ENCODE assay signal across 7 cellular contexts in the genomic region with DNA sequence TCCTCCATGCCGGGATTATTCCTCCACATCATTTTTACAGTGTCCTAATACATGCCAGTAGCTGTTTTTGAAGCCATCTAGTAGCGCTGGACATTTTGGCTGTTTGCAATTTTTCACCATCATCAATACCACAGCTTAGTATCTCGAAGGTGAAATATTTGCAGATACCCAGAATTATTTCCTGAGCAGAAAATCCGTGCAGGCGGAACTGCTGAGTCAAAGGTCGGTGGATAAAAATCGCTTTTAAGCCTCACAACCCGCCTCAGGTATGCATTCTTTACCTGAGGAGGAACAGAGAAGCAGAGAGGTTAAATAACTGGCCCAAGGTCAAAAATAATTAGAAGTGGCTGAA. TPM values are rescaled to one million over a fixed set of nuclear protein-coding genes. Genes with fewer than 3 reads are reported as not detected.
A peak's percentile ranks its signal among the peaks of the same experiment; 100 is the strongest.
DNase-seq lines count a peak whose midpoint lies in the region; FAIRE-seq and TF ChIP-seq lines count a peak whose summit lies in the region.

No MANE protein-coding gene starts in this region.

- TF ChIP-seq POLR2A in H1 (IDR thresholded peaks at IDR 0.05; ENCODE audit: control extremely low read depth in 1 of 2, low read depth in 2 of 2, low read length in 2 of 2): no peak

- peak overlapping the region; percentile 77 for H2BK120ac ChIP-seq in H1 (replicated peaks; ENCODE audit: low read depth, low read length)

- H3K56ac ChIP-seq in H1 (replicated peaks; ENCODE audit: insufficient read length, low read depth, low read length): peak overlapping the region; percentile 94

- H3K9me3 ChIP-seq in H1 (ENCODE audit: insufficient read depth in 2 of 2, low read depth in 1 of 2, low read length in 1 of 2) (no peaks in the 10 kb centered on the region), neutrophil (no peaks in the 10 kb centered on the region)

- WGBS in H1 (ENCODE audit: extremely low coverage in 1 of 2, insufficient coverage in 1 of 2, insufficient read length in 1 of 2, insufficient replicate concordance in 2 of 2, low coverage in 1 of 2, low lambda C conversion rate in 2 of 2, missing lambda C conversion rate in 1 of 2), 2 experiments: 20% methylated on average over 8 of the region's 8 CpGs; no CpG with 5 or more reads in 1 of the 2 experiments

- H4K8ac ChIP-seq in H1 (ENCODE audit: extremely low read depth, insufficient read depth, low read length): peak overlapping the region; percentile 92; the same call in 1 of the 2 replicates

- H3K4ac ChIP-seq in H1 (replicated peaks; ENCODE audit: insufficient read length, low read depth, low read length): peak overlapping the region; percentile 19

- peak overlapping the region; percentile 77; the same call in 1 of the 2 replicates for H3K27ac ChIP-seq in H1 (ENCODE audit: low read depth, low read length)
- H3K27ac ChIP-seq in neutrophil: peak overlapping the region; percentile 84

- peak overlapping the region; percentile 34 for H4K91ac ChIP-seq in H1 (replicated peaks; ENCODE audit: insufficient read length, low read length)

- TF ChIP-seq RAD21 in H1 (IDR thresholded peaks at IDR 0.05 in 1 of 2, conservative IDR thresholded peaks at IDR 0.05 in 1 of 2; ENCODE audit: low read depth in 2 of 2, low read length in 2 of 2): no peak

- no peak overlapping the region for H2AK5ac ChIP-seq in H1 (ENCODE audit: low read depth, low read length)

- no peak overlapping the region for H3K23ac ChIP-seq in H1 (ENCODE audit: insufficient read length)

- peak overlapping the region; percentile 68; the same call in 1 of the 2 replicates for H2BK5ac ChIP-seq in H1 (ENCODE audit: low read depth, low read length)

- H3K4me2 ChIP-seq in H1 (ENCODE audit: insufficient read depth in 1 of 2, low read depth in 2 of 2, low read length in 2 of 2): peak overlapping the region; percentile 85 to 87

- H3K18ac ChIP-seq in H1 (ENCODE audit: extremely low read depth, low read length): peak overlapping the region; percentile 51; the same call in 1 of the 2 replicates

- CTCF ChIA-PET in H1 (lab: Charles Lee; ENCODE audit: partially characterized antibody): interaction anchor here (0.6 kb wide), 1 partner anchor 1469 kb away, joined by 3 read pairs; no protein-coding TSS in a partner anchor
- CTCF ChIA-PET in GM10248 (lab: Yijun Ruan, JAX): no interaction called here

- no peak overlapping the region for H3K14ac ChIP-seq in H1 (ENCODE audit: insufficient read length)

- H3K4me3 ChIP-seq in H1 (ENCODE audit: extremely low read depth in 1 of 4, insufficient read depth in 2 of 4, low read depth in 3 of 4, low read length in 4 of 4) (peak overlapping the region; percentile 59 to 100 (median 99)), neutrophil (ENCODE audit: low read depth in 1 of 2, low read length in 1 of 2) (peak overlapping the region; percentile 76 to 82)

- H2BK20ac ChIP-seq in H1 (ENCODE audit: low read length): peak overlapping the region; percentile 50; the same call in 1 of the 2 replicates

- POLR2A ChIA-PET in H1 (lab: Charles Lee; ENCODE audit: partially characterized antibody) (interaction anchor here (0.6 to 1.1 kb wide), 4 partner anchors 14 to 831 kb away, joined by 3 read pairs; no protein-coding TSS in a partner anchor), GM10248 (lab: Yijun Ruan, JAX) (no interaction called here)

- H3K36me3 ChIP-seq in H1 (ENCODE audit: control insufficient read depth in 2 of 4, insufficient read depth in 4 of 4, low read length in 3 of 4) (peaks cover 0 to 26% (median 4%) of the 10 kb centered on the region in 4 experiments; a peak in 4 of 8 replicates), neutrophil (no peaks in the 10 kb centered on the region)

- no peak overlapping the region for H2BK15ac ChIP-seq in H1 (ENCODE audit: low read length)

- peaks cover 25 to 44% of the 10 kb centered on the region in 2 experiments for H3K79me2 ChIP-seq in H1 (ENCODE audit: control insufficient read depth in 1 of 2, insufficient read depth in 2 of 2, low read length in 2 of 2)

- H3K27me3 ChIP-seq in H1 (replicated peaks in 1 of 4; ENCODE audit: control insufficient read depth in 3 of 4, extremely low read depth in 1 of 4, insufficient read depth in 3 of 4, low read length in 3 of 4) (no peaks in the 10 kb centered on the region), neutrophil (peaks cover 26% of the 10 kb centered on the region)

- H3K9ac ChIP-seq in H1 (replicated peaks in 1 of 4; ENCODE audit: extremely low read depth in 1 of 4, low read depth in 3 of 4, low read length in 3 of 4): peak overlapping the region in 3 of 4 experiments; percentile 65 to 87 (median 71); a peak in 5 of 7 replicates

- H4K5ac ChIP-seq in H1 (ENCODE audit: insufficient read length, low read depth, low read length): peak overlapping the region; percentile 90

- H3K4me1 ChIP-seq in H1 (replicated peaks in 1 of 4; ENCODE audit: control insufficient read depth in 3 of 4, insufficient read depth in 4 of 4, low read length in 3 of 4) (peaks cover 0 to 15% (median 11%) of the 10 kb centered on the region in 4 experiments; a peak in 5 of 7 replicates), neutrophil (ENCODE audit: control insufficient read depth in 1 of 2, insufficient read depth in 1 of 2, low read depth in 1 of 2, low read length in 1 of 2) (peaks cover 15 to 16% of the 10 kb centered on the region in 2 experiments)

- H2AFZ ChIP-seq in H1 (ENCODE audit: low read length): 0 out of 2 replicates have a peak overlapping the region, but pooled peaks have one; percentile 4

- TF ChIP-seq EP300 in H1 (IDR thresholded peaks at IDR 0.05; ENCODE audit: borderline replicate concordance in 1 of 2, low read depth in 2 of 2, low read length in 2 of 2): no peak

- H4K20me1 ChIP-seq in H1 (replicated peaks in 1 of 2; ENCODE audit: control insufficient read depth in 1 of 2, insufficient read depth in 2 of 2, low read length in 2 of 2): peaks cover 0 to 9% of the 10 kb centered on the region in 2 experiments

- TF ChIP-seq CTCF in GM20000 (IDR thresholded peaks at IDR 0.05; ENCODE audit: extremely low read depth, missing control alignments) (no peak), H1 (IDR thresholded peaks at IDR 0.05; ENCODE audit: control extremely low read depth in 1 of 3, insufficient read depth in 1 of 3, low read depth in 1 of 3, low read length in 3 of 3) (no peak), neutrophil (IDR thresholded peaks at IDR 0.05) (no peak), GM10248 (IDR thresholded peaks at IDR 0.05; ENCODE audit: control extremely low read depth, extremely low read depth, low read depth, missing control alignments) (no peak)

- DNase-seq in GM20000 (ENCODE audit: low spot score) (peak; percentile 14), OCI-M1 (lab: John Stamatoyannopoulos, UW) (peak; percentile 44), H1 (ENCODE audit: low read depth in 1 of 2, low spot score in 2 of 2) (no peak), cortex of kidney (lab: John Stamatoyannopoulos, UW) (no peak), GM10248 (ENCODE audit: extremely low spot score) (no peak), NCI-H2081 (lab: John Stamatoyannopoulos, UW) (no peak)

- no peak for FAIRE-seq in H1 (lab: Jason Lieb, UNC)

- H2BK12ac ChIP-seq in H1 (ENCODE audit: low read depth, low read length): peak overlapping the region; percentile 41; the same call in 1 of the 2 replicates

- H3K79me1 ChIP-seq in H1 (ENCODE audit: low read depth, low read length): no peaks in the 10 kb centered on the region

- no peaks in the 10 kb centered on the region for H3K23me2 ChIP-seq in H1 (ENCODE audit: low read depth, low read length)

TF ChIP-seq in H1, 55 proteins besides CTCF, POLR2A, EP300 and RAD21:
- TF ChIP-seq BACH1 (IDR thresholded peaks at IDR 0.05; ENCODE audit: low read length) (peak; percentile 68), TAF7 (optimal IDR thresholded peaks at IDR 0.05; ENCODE audit: borderline replicate concordance, low read depth, low read length) (no peak), MAFK (IDR thresholded peaks at IDR 0.05; ENCODE audit: low read depth, low read length) (0 out of 2 replicates have a peak, but pooled peaks have one; percentile 46)

RNA-seq across cellular contexts. Expression of a gene that starts 0.6 kb away (rescaled TPM):
- total RNA-seq in H1 (2021; fragmentation: NEBNext Ultra II Directional; extraction: Animal tissue kit (Norgen Biotek cat#: 25700)): 97.9 and 103 TPM in 2 replicates
- polyA plus RNA-seq in H1 (2011; rRNA removed): 65.0 and 67.6 TPM in 2 replicates
- polyA plus RNA-seq in H1 (2011; cell fraction: cytosol; rRNA removed): 74.8 TPM
- polyA plus RNA-seq in H1 (2011; cell fraction: nucleus; rRNA removed): 186 TPM
- polyA plus RNA-seq in H1 (2012, experiment 1 of 2): 51.1 to 67.7 TPM (median 61.2 TPM) in 4 replicates
- 2.5 TPM for polyA plus RNA-seq in H1 (2012, experiment 2 of 2)
- 55.0 TPM for polyA plus RNA-seq in H1 (2013, experiment 1 of 2)
- polyA plus RNA-seq in H1 (2013, experiment 2 of 2): 52.2 TPM
- 184 and 199 TPM in 2 replicates for polyA minus RNA-seq in H1 (2011; rRNA and poly(A)+ RNA removed)
- polyA minus RNA-seq in H1 (2011; cell fraction: cytosol; rRNA and poly(A)+ RNA removed): 59.4 TPM
- 219 TPM for polyA minus RNA-seq in H1 (2011; cell fraction: nucleus; rRNA and poly(A)+ RNA removed)

Comparison
In these comparisons a context has a peak if more than half of its experiments do, and no peak if none do; other contexts are left out.
1. DNase-seq: peak in GM20000 (single experiment) and OCI-M1 (single experiment); none in H1 (0 of 2), cortex of kidney (single experiment), GM10248 (single experiment) and NCI-H2081 (0 of 2).